ENCODE assay signal across 14 cellular contexts in genomic region chr3:52697622-52697946, GRCh38. TPM values are rescaled to one million over a fixed set of nuclear protein-coding genes. Genes with fewer than 3 reads are reported as not detected.
A peak's percentile ranks its signal among the peaks of the same experiment; 100 is the strongest.
DNase-seq lines count a peak whose midpoint lies in the region; ATAC-seq, FAIRE-seq and TF ChIP-seq lines count a peak whose summit lies in the region.
"Had no signal": no experiment of that assay in that cellular context is flagged by ENCODE, and none has a peak within 500 bp of the region (broad histone marks: within the 10 kb centered on the region; RNA-seq: fewer than 3 reads in every experiment).

No MANE protein-coding gene starts in this region.

- intact Hi-C loops in OCI-LY7 (cut with micrococcal nuclease; ENCODE audit: unreplicated experiment), result no loop called here
- intact Hi-C loops in K562 (cut with micrococcal nuclease), result no loop called here
- intact Hi-C loops in body of pancreas (cut with DNase I), result no loop called here
- intact Hi-C loops in thyroid gland (cut with DNase I), result no loop called here

- H3F3A ChIP-seq in smooth muscle cell (ENCODE audit: low read depth), result peaks cover 52% of the 10 kb centered on the region

- no peaks in the 10 kb centered on the region for H3K27me3 ChIP-seq in K562 (ENCODE audit: control insufficient read depth in 2 of 2, insufficient read depth in 2 of 2, low read length in 2 of 2)
- no peaks in the 10 kb centered on the region for H3K27me3 ChIP-seq in smooth muscle cell (ENCODE audit: low read depth)
- H3K27me3 ChIP-seq in body of pancreas, result no peaks in the 10 kb centered on the region
- no peaks in the 10 kb centered on the region for H3K27me3 ChIP-seq in gastroesophageal sphincter
- H3K27me3 ChIP-seq in thyroid gland, result no peaks in the 10 kb centered on the region
- H3K27me3 ChIP-seq: tibial artery had no signal

- no peaks in the 10 kb centered on the region for H3K9me2 ChIP-seq in OCI-LY7 (ENCODE audit: insufficient read depth, low read length)

- POLR2A ChIA-PET in OCI-LY7 (lab: Charles Lee) (interaction anchor here (1.0 kb wide), 2 partner anchors 10 kb away, joined by 6 to 9 read pairs; no protein-coding TSS in a partner anchor), K562 (lab: Yijun Ruan, JAX) (interaction anchor here (1.2 kb wide), 1 partner anchor 8 kb away, joined by 5 read pairs; no protein-coding TSS in a partner anchor)

- H3K4me2 ChIP-seq in OCI-LY7 (ENCODE audit: low read length) (no peak overlapping the region), K562 (ENCODE audit: insufficient read depth, low read length) (no peak overlapping the region), smooth muscle cell (no peak overlapping the region)

- H4K20me1 ChIP-seq in OCI-LY7 (ENCODE audit: insufficient read depth, low read length) (peaks cover 30% of the 10 kb centered on the region), K562 (replicated peaks; ENCODE audit: control insufficient read depth, insufficient read depth, low read length) (peaks cover 8% of the 10 kb centered on the region), smooth muscle cell (ENCODE audit: low read depth) (peaks cover 40% of the 10 kb centered on the region)

- in situ Hi-C loops in K562 (cut with MboI), result no loop called here

- H3K4me3 Mint-ChIP-seq in activated T-cell treated with anti-CD3 and anti-CD28 coated beads, Interleukin-2, amount 50 U/mL, for 24 hours, result no peak overlapping the region

- peak; percentile 17; the same call in 1 of the 2 replicates for TF ChIP-seq POLR2A in K562 (conservative IDR thresholded peaks at IDR 0.05)
- TF ChIP-seq POLR2A in body of pancreas (IDR thresholded peaks at IDR 0.05), result no peak
- no peak for TF ChIP-seq POLR2A in gastroesophageal sphincter (IDR thresholded peaks at IDR 0.05)
- no peak for TF ChIP-seq POLR2A in thyroid gland (IDR thresholded peaks at IDR 0.05)

- H3K27ac Mint-ChIP-seq in activated T-cell treated with anti-CD3 and anti-CD28 coated beads, Interleukin-2, amount 50 U/mL, for 24 hours, result peak overlapping the region; percentile 70

- H3K4me3 ChIP-seq in OCI-LY7 (ENCODE audit: low read depth, low read length, poor library complexity, severe bottlenecking), result no peak overlapping the region
- H3K4me3 ChIP-seq in K562, result no peak overlapping the region
- H3K4me3 ChIP-seq in smooth muscle cell, result no peak overlapping the region
- no peak overlapping the region for H3K4me3 ChIP-seq in body of pancreas
- no peak overlapping the region for H3K4me3 ChIP-seq in gastroesophageal sphincter
- H3K4me3 ChIP-seq in thyroid gland (replicated peaks in 1 of 3), result no peak overlapping the region
- H3K4me3 ChIP-seq: tibial artery had no signal

- no TSS peak for BruUV-seq in OCI-LY7 (replicated peaks; lab: Mats Ljungman, UMichigan)
- BruUV-seq in K562 (replicated peaks; lab: Mats Ljungman, UMichigan), result no TSS peak

- no peak for TF ChIP-seq RAD21 in K562 (CRISPR knock-in tag; conservative IDR thresholded peaks at IDR 0.05 in 1 of 2, IDR thresholded peaks at IDR 0.05 in 1 of 2)

- H2AFZ ChIP-seq in OCI-LY7 (ENCODE audit: low read length), result no peak overlapping the region
- no peak overlapping the region for H2AFZ ChIP-seq in K562 (ENCODE audit: low read depth, low read length)
- no peak overlapping the region for H2AFZ ChIP-seq in smooth muscle cell (ENCODE audit: low read depth)

- H3K27ac ChIP-seq in OCI-LY7 (ENCODE audit: low read depth, low read length, poor library complexity, severe bottlenecking), result peak overlapping the region; percentile 34
- no peak overlapping the region for H3K27ac ChIP-seq in K562 (ENCODE audit: extremely low read depth, low read depth, low read length)
- peak overlapping the region; percentile 58 for H3K27ac ChIP-seq in smooth muscle cell (ENCODE audit: low read depth)
- no peak overlapping the region for H3K27ac ChIP-seq in body of pancreas
- H3K27ac ChIP-seq in gastroesophageal sphincter, result no peak overlapping the region
- H3K27ac ChIP-seq in thyroid gland, result no peak overlapping the region
- H3K27ac ChIP-seq: tibial artery had no signal

- no peak for TF ChIP-seq CTCF in OCI-LY7 (conservative IDR thresholded peaks at IDR 0.05; ENCODE audit: low read length)
- no peak for TF ChIP-seq CTCF in K562 (IDR thresholded peaks at IDR 0.05 in 2 of 3, conservative IDR thresholded peaks at IDR 0.05 in 1 of 3; ENCODE audit: insufficient read depth in 2 of 3, low read depth in 1 of 3, low read length in 3 of 3)
- TF ChIP-seq CTCF in smooth muscle cell (IDR thresholded peaks at IDR 0.05; ENCODE audit: borderline replicate concordance, insufficient read depth, poor library complexity, severe bottlenecking), result no peak
- TF ChIP-seq CTCF in body of pancreas (IDR thresholded peaks at IDR 0.05), result no peak
- no peak for TF ChIP-seq CTCF in gastroesophageal sphincter (IDR thresholded peaks at IDR 0.05)
- no peak for TF ChIP-seq CTCF in thyroid gland (IDR thresholded peaks at IDR 0.05)

- FAIRE-seq in K562 (lab: Jason Lieb, UNC), result no peak

- WGBS in K562 (ENCODE audit: insufficient coverage, low coverage, missing lambda C conversion rate), result 89% methylated on average over 3 of the region's 4 CpGs
- 93% methylated on average over 4 of the region's 4 CpGs for WGBS in smooth muscle cell (ENCODE audit: low lambda C conversion rate)
- 89 to 92% methylated on average over 4 of the region's 4 CpGs for WGBS in body of pancreas, 2 donors
- 85 to 94% methylated on average over 3 to 4 of the region's 4 CpGs for WGBS in gastroesophageal sphincter (ENCODE audit: low coverage in 1 of 2), 2 donors
- WGBS in thyroid gland, 2 donors, result 97% methylated on average over 4 of the region's 4 CpGs

- no peaks in the 10 kb centered on the region for H3K27me3 Mint-ChIP-seq in activated T-cell treated with anti-CD3 and anti-CD28 coated beads, Interleukin-2, amount 50 U/mL, for 24 hours

- H3K36me3 ChIP-seq in OCI-LY7 (ENCODE audit: insufficient read depth, low read length) (peaks cover 61% of the 10 kb centered on the region), K562 (ENCODE audit: control insufficient read depth, insufficient read depth, low read length) (peaks cover 58% of the 10 kb centered on the region), smooth muscle cell (ENCODE audit: low read depth) (peaks cover 30% of the 10 kb centered on the region), body of pancreas (replicated peaks in 1 of 2; ENCODE audit: insufficient read depth in 1 of 2, low read depth in 2 of 2) (peaks cover 9 to 33% of the 10 kb centered on the region in 2 donors), gastroesophageal sphincter (peaks cover 23 to 75% of the 10 kb centered on the region in 2 donors), thyroid gland (peaks cover 49 to 50% of the 10 kb centered on the region in 2 donors)

- H3K36me3 Mint-ChIP-seq in activated T-cell treated with anti-CD3 and anti-CD28 coated beads, Interleukin-2, amount 50 U/mL, for 24 hours (ENCODE audit: low read depth), result peaks cover 80% of the 10 kb centered on the region

- H3K9ac ChIP-seq in K562 (ENCODE audit: insufficient read depth in 1 of 2, low read depth in 2 of 2, low read length in 2 of 2) (no peak overlapping the region), smooth muscle cell (ENCODE audit: low read depth) (no peak overlapping the region)

- H3K9me1 ChIP-seq in K562 (ENCODE audit: control insufficient read depth, insufficient read depth, low read length), result no peaks in the 10 kb centered on the region

- DNase-seq in activated T-cell treated with anti-CD3 and anti-CD28 coated beads, Interleukin-2, amount 50 U/mL, for 24 hours, result no peak
- no peak for DNase-seq in activated T-cell treated with anti-CD3 and anti-CD28 coated beads for 4 hours
- no peak for DNase-seq in OCI-LY7 (ENCODE audit: low spot score)
- DNase-seq in K562 (ENCODE audit: extremely low read depth in 1 of 4, low spot score in 3 of 4), result no peak
- DNase-seq in smooth muscle cell (lab: John Stamatoyannopoulos, UW; ENCODE audit: unreplicated experiment), result no peak
- DNase-seq in body of pancreas, result no peak
- DNase-seq in thyroid gland, result no peak
- DNase-seq: caudate nucleus; effector memory CD4-positive, alpha-beta T cell; NCI-H2107; NCI-H748 treated with DMSO at 0.1 percent for 48 hours; Right ventricle myocardium superior; tibial artery had no signal

- TF ChIP-seq EP300 in K562 (IDR thresholded peaks at IDR 0.05; ENCODE audit: low read length) (no peak), gastroesophageal sphincter (IDR thresholded peaks at IDR 0.05) (no peak)

- peaks cover 45% of the 10 kb centered on the region for H3K4me1 Mint-ChIP-seq in activated T-cell treated with anti-CD3 and anti-CD28 coated beads, Interleukin-2, amount 50 U/mL, for 24 hours (ENCODE audit: low read depth)

- H3K4me1 ChIP-seq in OCI-LY7 (ENCODE audit: insufficient read depth, low read length, poor library complexity, severe bottlenecking), result peaks cover 14% of the 10 kb centered on the region
- H3K4me1 ChIP-seq in K562 (replicated peaks in 1 of 2; ENCODE audit: control insufficient read depth in 2 of 2, insufficient read depth in 2 of 2, low read length in 2 of 2), result peaks cover 0 to 14% of the 10 kb centered on the region in 2 experiments; a peak in 2 of 5 replicates
- H3K4me1 ChIP-seq in smooth muscle cell (ENCODE audit: low read depth), result no peaks in the 10 kb centered on the region
- no peaks in the 10 kb centered on the region for H3K4me1 ChIP-seq in body of pancreas
- peaks cover 0 to 13% (median 0%) of the 10 kb centered on the region in 3 donors for H3K4me1 ChIP-seq in gastroesophageal sphincter
- H3K4me1 ChIP-seq in thyroid gland, result peaks cover 0 to 7% of the 10 kb centered on the region in 2 donors

- H3K9me3 Mint-ChIP-seq in activated T-cell treated with anti-CD3 and anti-CD28 coated beads, Interleukin-2, amount 50 U/mL, for 24 hours, result no peaks in the 10 kb centered on the region

- H3K79me2 ChIP-seq in OCI-LY7 (ENCODE audit: insufficient read depth, low read depth, low read length), result peaks cover 3% of the 10 kb centered on the region; the same call in 1 of the 2 replicates
- H3K79me2 ChIP-seq in K562 (ENCODE audit: control insufficient read depth, insufficient read depth, low read length), result peaks cover 2% of the 10 kb centered on the region; the same call in 1 of the 3 replicates
- H3K79me2 ChIP-seq in smooth muscle cell (ENCODE audit: low read depth), result peaks cover 45% of the 10 kb centered on the region

- ATAC-seq in K562, result no peak
- ATAC-seq in body of pancreas, result no peak
- no peak for ATAC-seq in gastroesophageal sphincter

- CTCF ChIA-PET in OCI-LY7 (lab: Charles Lee; ENCODE audit: unreplicated experiment) (interaction anchor here (1.0 kb wide), 1 partner anchor 14 kb away, joined by 3 read pairs; no protein-coding TSS in a partner anchor), K562 (lab: Yijun Ruan, JAX; ENCODE audit: low intra/inter-chr PET ratio) (no interaction called here)

- H3K9me3 ChIP-seq in OCI-LY7 (ENCODE audit: low read length), result no peaks in the 10 kb centered on the region
- H3K9me3 ChIP-seq in K562 (replicated peaks; ENCODE audit: control insufficient read depth, insufficient read depth, low read depth, low read length), result no peaks in the 10 kb centered on the region
- H3K9me3 ChIP-seq in smooth muscle cell (replicated peaks; ENCODE audit: low read depth), result no peaks in the 10 kb centered on the region
- H3K9me3 ChIP-seq in body of pancreas, result no peaks in the 10 kb centered on the region
- no peaks in the 10 kb centered on the region for H3K9me3 ChIP-seq in gastroesophageal sphincter
- H3K9me3 ChIP-seq in thyroid gland, result no peaks in the 10 kb centered on the region
- H3K9me3 ChIP-seq: tibial artery had no signal

RNA-seq across cellular contexts. Expression of gene GLT8D1, which starts 8.0 kb away (rescaled TPM):
- 35.6 and 39.6 TPM in 2 replicates for total RNA-seq in OCI-LY7 (2014; rRNA removed; shearing (Covaris generic))
- 34.0 and 37.7 TPM in 2 replicates for total RNA-seq in OCI-LY7 (2022)
- 61.4 and 99.0 TPM in 2 replicates for total RNA-seq in K562 (2011; cell fraction: chromatin; rRNA removed; ENCODE audit: low replicate concordance)
- total RNA-seq in K562 (2011; cell fraction: nucleolus; rRNA removed), result 49.5 and 50.0 TPM in 2 replicates
- 58.9 and 61.7 TPM in 2 replicates for total RNA-seq in K562 (2011; cell fraction: nucleoplasm; rRNA removed)
- total RNA-seq in K562 (2014; rRNA removed), result 31.3 and 33.0 TPM in 2 replicates
- 34.7 and 38.5 TPM in 2 replicates for total RNA-seq in K562 (2014; rRNA removed; fragmentation: Illumina TruSeq; extraction: Trizol)
- 33.1 and 34.8 TPM in 2 replicates for total RNA-seq in K562 (2015; rRNA removed; fragmentation: Illumina TruSeq; extraction: Trizol)
- 26.7 and 28.6 TPM in 2 replicates for total RNA-seq in K562 (2021)
- polyA plus RNA-seq in K562 (2011; rRNA removed), result 59.5 and 65.9 TPM in 2 replicates
- 33.7 and 36.0 TPM in 2 replicates for polyA plus RNA-seq in K562 (2011; cell fraction: cytosol; rRNA removed)
- 65.1 and 85.6 TPM in 2 replicates for polyA plus RNA-seq in K562 (2011; cell fraction: nucleus; rRNA removed)
- polyA plus RNA-seq in K562 (2012), result 35.9 and 44.1 TPM in 2 replicates
- polyA plus RNA-seq in K562 (2014; fragmentation: Illumina TruSeq; extraction: Trizol), result 38.6 and 43.7 TPM in 2 replicates
- 10 to 100 TPM; 14.1 to 21.6 TPM for polyA plus RNA-seq in K562 (2014; fragmentation: Nextera tagmentation; extraction: Ambion mirVana)
- 33.7 and 34.4 TPM in 2 replicates for polyA plus RNA-seq in K562 (2014; rRNA removed)
- 36.5 and 37.0 TPM in 2 replicates for polyA minus RNA-seq in K562 (2011; rRNA and poly(A)+ RNA removed)
- 15.5 and 16.5 TPM in 2 replicates for polyA minus RNA-seq in K562 (2011; cell fraction: cytosol; rRNA and poly(A)+ RNA removed)
- 22.8 and 34.1 TPM in 2 replicates for polyA minus RNA-seq in K562 (2011; cell fraction: nucleus; rRNA and poly(A)+ RNA removed)
- total RNA-seq in smooth muscle cell, result 110 and 151 TPM in 2 replicates
- 126 and 133 TPM in 2 replicates for polyA plus RNA-seq in smooth muscle cell
- total RNA-seq in body of pancreas, result 10 to 100 TPM; 43.8 to 92.0 TPM
- total RNA-seq in gastroesophageal sphincter, result 10 to 100 TPM; 36.9 to 57.7 (median 48.6) TPM
- total RNA-seq in thyroid gland, result 100 to 1,000 TPM in 3 of 4 donors, 10 to 100 TPM in 1; 97.8 to 145 (median 107) TPM

RNA-seq across cellular contexts. Expression of gene SPCS1, which starts 8.3 kb away (rescaled TPM):
- 46.6 and 58.1 TPM in 2 replicates for total RNA-seq in OCI-LY7 (2014; rRNA removed; shearing (Covaris generic))
- 73.8 and 81.6 TPM in 2 replicates for total RNA-seq in OCI-LY7 (2022)
- 34.7 and 47.5 TPM in 2 replicates for total RNA-seq in K562 (2011; cell fraction: chromatin; rRNA removed; ENCODE audit: low replicate concordance)
- 40.5 and 56.0 TPM in 2 replicates for total RNA-seq in K562 (2011; cell fraction: nucleolus; rRNA removed)
- total RNA-seq in K562 (2011; cell fraction: nucleoplasm; rRNA removed), result 70.4 and 81.2 TPM in 2 replicates
- 66.4 and 85.0 TPM in 2 replicates for total RNA-seq in K562 (2014; rRNA removed)
- total RNA-seq in K562 (2014; rRNA removed; fragmentation: Illumina TruSeq; extraction: Trizol), result 110 and 134 TPM in 2 replicates
- 124 and 127 TPM in 2 replicates for total RNA-seq in K562 (2015; rRNA removed; fragmentation: Illumina TruSeq; extraction: Trizol)
- 103 and 110 TPM in 2 replicates for total RNA-seq in K562 (2021)
- 62.3 and 73.9 TPM in 2 replicates for polyA plus RNA-seq in K562 (2011; rRNA removed)
- polyA plus RNA-seq in K562 (2011; cell fraction: cytosol; rRNA removed), result 107 and 117 TPM in 2 replicates
- 24.9 and 35.8 TPM in 2 replicates for polyA plus RNA-seq in K562 (2011; cell fraction: nucleus; rRNA removed)
- polyA plus RNA-seq in K562 (2012), result 147 TPM in 2 replicates
- 127 and 141 TPM in 2 replicates for polyA plus RNA-seq in K562 (2014; fragmentation: Illumina TruSeq; extraction: Trizol)
- polyA plus RNA-seq in K562 (2014; fragmentation: Nextera tagmentation; extraction: Ambion mirVana), result 100 to 1,000 TPM; 504 to 567 TPM
- 107 and 136 TPM in 2 replicates for polyA plus RNA-seq in K562 (2014; rRNA removed)
- polyA minus RNA-seq in K562 (2011; rRNA and poly(A)+ RNA removed), result 67.7 and 79.5 TPM in 2 replicates
- 70.8 and 79.2 TPM in 2 replicates for polyA minus RNA-seq in K562 (2011; cell fraction: cytosol; rRNA and poly(A)+ RNA removed)
- polyA minus RNA-seq in K562 (2011; cell fraction: nucleus; rRNA and poly(A)+ RNA removed), result 11.3 and 18.3 TPM in 2 replicates
- 301 and 409 TPM in 2 replicates for total RNA-seq in smooth muscle cell
- polyA plus RNA-seq in smooth muscle cell, result 328 and 329 TPM in 2 replicates
- total RNA-seq in body of pancreas, result 10 to 100 TPM; 33.0 to 59.9 TPM
- total RNA-seq in gastroesophageal sphincter, result 100 to 1,000 TPM in 1 of 4 donors, 10 to 100 TPM in 3; 66.5 to 159 (median 88.2) TPM
- total RNA-seq in thyroid gland, result 100 to 1,000 TPM; 134 to 263 (median 185) TPM

RNA-seq across cellular contexts. Expression of gene GNL3, which starts 11.8 kb away (rescaled TPM):
- total RNA-seq in OCI-LY7 (2014; rRNA removed; shearing (Covaris generic)), result 220 and 232 TPM in 2 replicates
- total RNA-seq in OCI-LY7 (2022) (147 and 182 TPM in 2 replicates), K562 (2014; rRNA removed) (157 and 168 TPM in 2 replicates), K562 (2014; rRNA removed; fragmentation: Illumina TruSeq; extraction: Trizol) (240 and 284 TPM in 2 replicates), K562 (2015; rRNA removed; fragmentation: Illumina TruSeq; extraction: Trizol) (253 and 284 TPM in 2 replicates), K562 (2021) (132 and 146 TPM in 2 replicates), smooth muscle cell (131 and 146 TPM in 2 replicates), body of pancreas (100 to 1,000 TPM in 1 of 2 donors, 10 to 100 TPM in 1; 46.2 to 122 TPM), gastroesophageal sphincter (10 to 100 TPM; 36.4 to 83.7 (median 51.7) TPM), thyroid gland (10 to 100 TPM; 39.2 to 68.4 (median 41.7) TPM)
- 214 and 484 TPM in 2 replicates for total RNA-seq in K562 (2011; cell fraction: chromatin; rRNA removed; ENCODE audit: low replicate concordance)
- total RNA-seq in K562 (2011; cell fraction: nucleolus; rRNA removed), result 114 and 127 TPM in 2 replicates
- total RNA-seq in K562 (2011; cell fraction: nucleoplasm; rRNA removed), result 163 and 172 TPM in 2 replicates
- polyA plus RNA-seq in K562 (2011; rRNA removed) (156 and 166 TPM in 2 replicates), K562 (2014; fragmentation: Illumina TruSeq; extraction: Trizol) (239 and 287 TPM in 2 replicates), K562 (2014; fragmentation: Nextera tagmentation; extraction: Ambion mirVana) (100 to 1,000 TPM; 220 to 313 TPM), K562 (2014; rRNA removed) (210 and 219 TPM in 2 replicates), smooth muscle cell (89.4 and 106 TPM in 2 replicates)
- 30.4 and 51.7 TPM in 2 replicates for polyA plus RNA-seq in K562 (2011; cell fraction: cytosol; rRNA removed)
- 178 and 302 TPM in 2 replicates for polyA plus RNA-seq in K562 (2011; cell fraction: nucleus; rRNA removed)
- polyA plus RNA-seq in K562 (2012), result 61.2 and 109 TPM in 2 replicates
- 92.1 and 131 TPM in 2 replicates for polyA minus RNA-seq in K562 (2011; rRNA and poly(A)+ RNA removed)
- polyA minus RNA-seq in K562 (2011; cell fraction: cytosol; rRNA and poly(A)+ RNA removed), result 31.6 and 40.7 TPM in 2 replicates
- 92.4 and 200 TPM in 2 replicates for polyA minus RNA-seq in K562 (2011; cell fraction: nucleus; rRNA and poly(A)+ RNA removed)

RNA-seq across cellular contexts. Expression of gene PBRM1, which starts 11.9 kb away (rescaled TPM):
- total RNA-seq in OCI-LY7 (2014; rRNA removed; shearing (Covaris generic)), result 67.2 and 75.7 TPM in 2 replicates
- total RNA-seq in OCI-LY7 (2022) (90.8 and 91.1 TPM in 2 replicates), K562 (2014; rRNA removed) (15.6 and 18.6 TPM in 2 replicates), K562 (2014; rRNA removed; fragmentation: Illumina TruSeq; extraction: Trizol) (26.8 and 32.2 TPM in 2 replicates), K562 (2015; rRNA removed; fragmentation: Illumina TruSeq; extraction: Trizol) (28.7 and 31.8 TPM in 2 replicates), K562 (2021) (25.5 and 28.9 TPM in 2 replicates), smooth muscle cell (56.4 and 62.8 TPM in 2 replicates), body of pancreas (10 to 100 TPM; 62.3 to 72.8 TPM), gastroesophageal sphincter (100 to 1,000 TPM in 1 of 4 donors, 10 to 100 TPM in 3; 73.9 to 105 (median 98.4) TPM), thyroid gland (100 to 1,000 TPM; 111 to 165 (median 125) TPM)
- total RNA-seq in K562 (2011; cell fraction: chromatin; rRNA removed; ENCODE audit: low replicate concordance), result 36.5 and 114 TPM in 2 replicates
- 16.7 and 24.9 TPM in 2 replicates for total RNA-seq in K562 (2011; cell fraction: nucleolus; rRNA removed)
- total RNA-seq in K562 (2011; cell fraction: nucleoplasm; rRNA removed), result 31.6 and 36.0 TPM in 2 replicates
- polyA plus RNA-seq in K562 (2011; rRNA removed) (15.4 and 19.0 TPM in 2 replicates), K562 (2014; fragmentation: Illumina TruSeq; extraction: Trizol) (20.8 and 23.5 TPM in 2 replicates), K562 (2014; fragmentation: Nextera tagmentation; extraction: Ambion mirVana) (1 to 10 TPM; 3.9 to 7.0 TPM), K562 (2014; rRNA removed) (14.1 and 14.5 TPM in 2 replicates), smooth muscle cell (27.6 and 28.9 TPM in 2 replicates)
- polyA plus RNA-seq in K562 (2011; cell fraction: cytosol; rRNA removed), result 8.8 and 9.8 TPM in 2 replicates
- 36.0 and 41.4 TPM in 2 replicates for polyA plus RNA-seq in K562 (2011; cell fraction: nucleus; rRNA removed)
- polyA plus RNA-seq in K562 (2012), result 16.3 TPM in 2 replicates
- 50.0 and 69.4 TPM in 2 replicates for polyA minus RNA-seq in K562 (2011; rRNA and poly(A)+ RNA removed)
- polyA minus RNA-seq in K562 (2011; cell fraction: cytosol; rRNA and poly(A)+ RNA removed), result 13.5 and 16.0 TPM in 2 replicates
- polyA minus RNA-seq in K562 (2011; cell fraction: nucleus; rRNA and poly(A)+ RNA removed), result 39.2 and 67.3 TPM in 2 replicates

Comparison
In these comparisons a context has a peak if more than half of its experiments do, and no peak if none do; other contexts are left out.
1. H3K27ac ChIP-seq: peak in OCI-LY7 (single experiment) and smooth muscle cell (single experiment); none in K562 (single experiment), body of pancreas (0 of 4), gastroesophageal sphincter (0 of 4) and thyroid gland (0 of 3).